Comparison of ENCODE assay signal across 22 cellular contexts in genomic region chr4:75908555-75908954, GRCh38.
DNase-seq lines count a peak whose midpoint lies in the region; ATAC-seq and TF ChIP-seq lines count a peak whose summit lies in the region.
"Had no signal": no experiment of that assay in that cellular context is flagged by ENCODE, and none has a peak within 500 bp of the region (broad histone marks: within the 10 kb centered on the region; RNA-seq: fewer than 3 reads in every experiment).

No MANE protein-coding gene starts in this region.

- no peak overlapping the region for H3K4me3 ChIP-seq in HL-60 (replicated peaks; ENCODE audit: insufficient read depth, low read length)
- H3K4me3 ChIP-seq: ovary, PC-9, SJSA1, thoracic aorta had no signal

- H3K27ac ChIP-seq in HL-60 (replicated peaks) = peak overlapping the region; percentile 72
- H3K27ac ChIP-seq: ovary, PC-9, SJSA1, thoracic aorta had no signal

- ATAC-seq in GM21723 (IDR thresholded peaks at IDR 0.05; ENCODE audit: unreplicated experiment) = no peak
- ATAC-seq: activated CD8-positive, alpha-beta T cell treated with anti-CD3 and anti-CD28 coated beads for 36 hours; natural killer cell; right cardiac atrium had no signal

- TF ChIP-seq CTCF in HL-60 (IDR thresholded peaks at IDR 0.05; ENCODE audit: insufficient read depth, low read length) = no peak

- no peaks in the 10 kb centered on the region for H3K27me3 ChIP-seq in HL-60 (ENCODE audit: insufficient read depth, poor library complexity, severe bottlenecking)
- H3K27me3 ChIP-seq: ovary, SJSA1 had no signal

- peak; percentile 38 to 43 for DNase-seq in AML-193 (lab: John Stamatoyannopoulos, UW)
- peak in 1 of 2 experiments; percentile 51 for DNase-seq in HL-60 (ENCODE audit: low read depth in 1 of 2, low spot score in 1 of 2)
- peak; percentile 13 for DNase-seq in SKM-1 (lab: John Stamatoyannopoulos, UW; ENCODE audit: unreplicated experiment)
- peak; percentile 68 for DNase-seq in iris pigment epithelial cell (ENCODE audit: low read depth)
- no peak for DNase-seq in activated CD4-positive, CD25-positive, alpha-beta regulatory T cell treated with anti-CD3 and anti-CD28 coated beads, Interleukin-2, amount 50 U/mL, for 72 hours
- DNase-seq in NCI-H2171 treated with DMSO at 0.1 percent for 48 hours (lab: John Stamatoyannopoulos, UW) = no peak
- no peak for DNase-seq in NCI-H2081 (lab: John Stamatoyannopoulos, UW)
- DNase-seq: activated CD4-positive, CD25-positive, alpha-beta regulatory T cell; activated CD8-positive, alpha-beta T cell treated with anti-CD3 and anti-CD28 coated beads for 36 hours; activated naive CD4-positive, alpha-beta T cell; anterior cingulate cortex; CD4-positive, alpha-beta T cell; DMS 273 treated with DMSO at 0.1 percent for 48 hours; erythroblast; natural killer cell; NCI-H1436; ovary; PC-9; right cardiac atrium had no signal

Comparison
In these comparisons a context has a peak if more than half of its experiments do, and no peak if none do; other contexts are left out.
1. DNase-seq: peak in AML-193 (2 of 2), SKM-1 (single experiment) and iris pigment epithelial cell (single experiment); none in activated CD4-positive, CD25-positive, alpha-beta regulatory T cell treated with anti-CD3 and anti-CD28 coated beads, Interleukin-2, amount 50 U/mL, for 72 hours (single experiment), NCI-H2171 treated with DMSO at 0.1 percent for 48 hours (single experiment) and NCI-H2081 (0 of 2).